ENCODE assay signal across 20 cellular contexts in genomic region chr9:89739531-89740315, GRCh38.
DNase-seq lines count a peak whose midpoint lies in the region; ATAC-seq, FAIRE-seq and TF ChIP-seq lines count a peak whose summit lies in the region.
"Had no signal": no experiment of that assay in that cellular context is flagged by ENCODE, and none has a peak within 500 bp of the region (broad histone marks: within the 10 kb centered on the region; RNA-seq: fewer than 3 reads in every experiment).

No MANE protein-coding gene starts in this region.

- FAIRE-seq in kidney (lab: Jason Lieb, UNC), result no peak

- H2AFZ ChIP-seq in smooth muscle cell (ENCODE audit: low read depth), result no peak overlapping the region

- peaks cover 64% of the 10 kb centered on the region for H3K4me1 Mint-ChIP-seq in T-helper 17 cell

- no peaks in the 10 kb centered on the region for H3K27me3 ChIP-seq in smooth muscle cell (ENCODE audit: low read depth)
- H3K27me3 ChIP-seq: stomach had no signal

- 87% methylated on average over 13 of the region's 13 CpGs for WGBS in smooth muscle cell (ENCODE audit: low lambda C conversion rate)

- no peak for ATAC-seq in T-helper 17 cell
- ATAC-seq in stimulated activated naive CD8-positive, alpha-beta T cell treated with anti-CD3 and anti-CD28 coated beads, Interleukin-15, Interleukin-2, amounts not matched to agents 100 U/mL and 50 U/mL, for 24 hours, result peak; percentile 25
- ATAC-seq: left ventricle myocardium superior, right cardiac atrium had no signal

- H3K36me3 ChIP-seq in kidney (ENCODE audit: control insufficient read depth in 1 of 2, insufficient read depth in 2 of 2, low read length in 2 of 2) (no peaks in the 10 kb centered on the region), smooth muscle cell (ENCODE audit: low read depth) (no peaks in the 10 kb centered on the region)
- H3K36me3 ChIP-seq: stomach, WERI-Rb-1 had no signal

- no peaks in the 10 kb centered on the region for H3K36me3 Mint-ChIP-seq in T-helper 17 cell (ENCODE audit: low read depth)
- H3K36me3 Mint-ChIP-seq: type B pancreatic cell had no signal

- H3K27me3 Mint-ChIP-seq in T-helper 17 cell, result no peaks in the 10 kb centered on the region

- peak overlapping the region; percentile 87 for H3K4me3 Mint-ChIP-seq in T-helper 17 cell
- H3K4me3 Mint-ChIP-seq: type B pancreatic cell had no signal

- H4K20me1 ChIP-seq in smooth muscle cell (ENCODE audit: low read depth), result no peaks in the 10 kb centered on the region

- TF ChIP-seq CTCF in kidney (IDR thresholded peaks at IDR 0.05; ENCODE audit: borderline replicate concordance, extremely low read depth, insufficient read depth) (no peak), smooth muscle cell (IDR thresholded peaks at IDR 0.05; ENCODE audit: borderline replicate concordance, insufficient read depth, poor library complexity, severe bottlenecking) (no peak)

- H3K4me1 ChIP-seq in kidney (ENCODE audit: control insufficient read depth in 1 of 2, insufficient read depth in 1 of 2, low read depth in 1 of 2, low read length in 2 of 2), result no peaks in the 10 kb centered on the region
- peaks cover 11% of the 10 kb centered on the region for H3K4me1 ChIP-seq in smooth muscle cell (ENCODE audit: low read depth)

- H3K9ac ChIP-seq in kidney (ENCODE audit: low read length in 2 of 2), result no peak overlapping the region
- H3K9ac ChIP-seq in smooth muscle cell (ENCODE audit: low read depth), result no peak overlapping the region

- H3K9me3 ChIP-seq in T-helper 17 cell (ENCODE audit: control insufficient read depth, low read length, poor library complexity, severe bottlenecking), result no peaks in the 10 kb centered on the region
- H3K9me3 ChIP-seq in kidney (ENCODE audit: control insufficient read depth in 1 of 2, low read length in 2 of 2), result no peaks in the 10 kb centered on the region
- no peaks in the 10 kb centered on the region for H3K9me3 ChIP-seq in smooth muscle cell (replicated peaks; ENCODE audit: low read depth)
- H3K9me3 ChIP-seq: mucosa of descending colon had no signal

- no peak overlapping the region for H3K4me2 ChIP-seq in smooth muscle cell

- H3K27ac ChIP-seq in kidney (ENCODE audit: low read depth in 2 of 2, low read length in 2 of 2), result no peak overlapping the region
- no peak overlapping the region for H3K27ac ChIP-seq in smooth muscle cell (ENCODE audit: low read depth)
- H3K27ac ChIP-seq: WERI-Rb-1 had no signal

- H3K27ac Mint-ChIP-seq in T-helper 17 cell, result peak overlapping the region; percentile 84
- H3K27ac Mint-ChIP-seq: type B pancreatic cell had no signal

- peak; percentile 41 for DNase-seq in stimulated activated CD4-positive, alpha-beta T cell treated with anti-CD3 and anti-CD28 coated beads, Interleukin-15, amount 100 ng/mL, for 24 hours
- no peak for DNase-seq in stimulated activated CD4-positive, alpha-beta T cell treated with anti-CD3 and anti-CD28 coated beads, Interleukin-12 subunit alpha, Interleukin-12 subunit beta, amount 100 ng/mL, for 4 hours
- no peak for DNase-seq in T-helper 17 cell
- DNase-seq in kidney, result peak; percentile 54
- DNase-seq in stimulated activated naive CD8-positive, alpha-beta T cell treated with anti-CD3 and anti-CD28 coated beads, Interleukin-15, Interleukin-2, amounts not matched to agents 100 U/mL and 50 U/mL, for 24 hours, result no peak
- no peak for DNase-seq in SIG-M5 treated with dmso at 0.1 percent for 504 hours (lab: John Stamatoyannopoulos, UW; ENCODE audit: unreplicated experiment)
- DNase-seq in cortex of kidney (lab: John Stamatoyannopoulos, UW), result no peak
- DNase-seq in smooth muscle cell (lab: John Stamatoyannopoulos, UW; ENCODE audit: unreplicated experiment), result no peak
- DNase-seq: activated naive CD4-positive, alpha-beta T cell; COR-L47; glutamatergic neuron; left ventricle myocardium superior; mucosa of descending colon; NCI-H1417 treated with DMSO at 0.1 percent for 48 hours; NCI-H526; right cardiac atrium; SHP77 treated with DMSO at 0.1 percent for 48 hours; stomach; WERI-Rb-1 had no signal

- no peaks in the 10 kb centered on the region for H3K79me2 ChIP-seq in smooth muscle cell (ENCODE audit: low read depth)

- H3K4me3 ChIP-seq in kidney (ENCODE audit: low read length in 2 of 2) (no peak overlapping the region), smooth muscle cell (no peak overlapping the region)
- H3K4me3 ChIP-seq: mucosa of descending colon, stomach had no signal

- intact Hi-C loops in kidney (cut with DNase I), result no loop called here

- no peaks in the 10 kb centered on the region for H3F3A ChIP-seq in smooth muscle cell (ENCODE audit: low read depth)

Comparison
In these comparisons a context has a peak if more than half of its experiments do, and no peak if none do; other contexts are left out.
1. DNase-seq: peak in stimulated activated CD4-positive, alpha-beta T cell treated with anti-CD3 and anti-CD28 coated beads, Interleukin-15, amount 100 ng/mL, for 24 hours (single experiment) and kidney (single experiment); none in stimulated activated CD4-positive, alpha-beta T cell treated with anti-CD3 and anti-CD28 coated beads, Interleukin-12 subunit alpha, Interleukin-12 subunit beta, amount 100 ng/mL, for 4 hours (single experiment), T-helper 17 cell (0 of 3), stimulated activated naive CD8-positive, alpha-beta T cell treated with anti-CD3 and anti-CD28 coated beads, Interleukin-15, Interleukin-2, amounts not matched to agents 100 U/mL and 50 U/mL, for 24 hours (single experiment), SIG-M5 treated with dmso at 0.1 percent for 504 hours (single experiment), cortex of kidney (single experiment) and smooth muscle cell (single experiment).